1 cellular context compared by ENCODE assay signal in the genomic region with DNA sequence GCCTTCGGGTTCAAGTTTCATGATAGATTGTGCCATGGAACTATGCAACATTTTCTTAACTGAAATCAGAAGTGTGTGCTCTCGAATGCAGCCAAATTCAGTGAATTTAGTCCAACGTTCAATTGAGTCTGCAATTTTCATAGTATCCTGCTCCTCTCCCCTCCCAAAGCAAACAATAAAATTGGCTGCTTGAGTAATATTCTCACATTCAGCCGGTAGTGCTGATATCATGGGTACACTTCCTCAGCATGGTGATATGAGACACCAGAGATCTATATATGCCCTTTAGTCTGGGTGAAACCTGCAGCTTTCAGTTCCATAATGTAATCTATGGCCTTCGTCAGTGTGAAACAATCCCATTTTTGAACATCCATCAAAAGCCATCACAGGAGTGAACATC.
TF ChIP-seq lines count a peak whose summit lies in the region.

No MANE protein-coding gene starts in this region.

TF ChIP-seq in GM12878, 131 proteins besides CTCF, POLR2A, EP300 and RAD21 (continued from another document):
- TF ChIP-seq REST (IDR thresholded peaks at IDR 0.05; ENCODE audit: low read depth, low read length): no peak
- TF ChIP-seq NR2F1 (conservative IDR thresholded peaks at IDR 0.05): no peak
- TF ChIP-seq, protein P1, sequence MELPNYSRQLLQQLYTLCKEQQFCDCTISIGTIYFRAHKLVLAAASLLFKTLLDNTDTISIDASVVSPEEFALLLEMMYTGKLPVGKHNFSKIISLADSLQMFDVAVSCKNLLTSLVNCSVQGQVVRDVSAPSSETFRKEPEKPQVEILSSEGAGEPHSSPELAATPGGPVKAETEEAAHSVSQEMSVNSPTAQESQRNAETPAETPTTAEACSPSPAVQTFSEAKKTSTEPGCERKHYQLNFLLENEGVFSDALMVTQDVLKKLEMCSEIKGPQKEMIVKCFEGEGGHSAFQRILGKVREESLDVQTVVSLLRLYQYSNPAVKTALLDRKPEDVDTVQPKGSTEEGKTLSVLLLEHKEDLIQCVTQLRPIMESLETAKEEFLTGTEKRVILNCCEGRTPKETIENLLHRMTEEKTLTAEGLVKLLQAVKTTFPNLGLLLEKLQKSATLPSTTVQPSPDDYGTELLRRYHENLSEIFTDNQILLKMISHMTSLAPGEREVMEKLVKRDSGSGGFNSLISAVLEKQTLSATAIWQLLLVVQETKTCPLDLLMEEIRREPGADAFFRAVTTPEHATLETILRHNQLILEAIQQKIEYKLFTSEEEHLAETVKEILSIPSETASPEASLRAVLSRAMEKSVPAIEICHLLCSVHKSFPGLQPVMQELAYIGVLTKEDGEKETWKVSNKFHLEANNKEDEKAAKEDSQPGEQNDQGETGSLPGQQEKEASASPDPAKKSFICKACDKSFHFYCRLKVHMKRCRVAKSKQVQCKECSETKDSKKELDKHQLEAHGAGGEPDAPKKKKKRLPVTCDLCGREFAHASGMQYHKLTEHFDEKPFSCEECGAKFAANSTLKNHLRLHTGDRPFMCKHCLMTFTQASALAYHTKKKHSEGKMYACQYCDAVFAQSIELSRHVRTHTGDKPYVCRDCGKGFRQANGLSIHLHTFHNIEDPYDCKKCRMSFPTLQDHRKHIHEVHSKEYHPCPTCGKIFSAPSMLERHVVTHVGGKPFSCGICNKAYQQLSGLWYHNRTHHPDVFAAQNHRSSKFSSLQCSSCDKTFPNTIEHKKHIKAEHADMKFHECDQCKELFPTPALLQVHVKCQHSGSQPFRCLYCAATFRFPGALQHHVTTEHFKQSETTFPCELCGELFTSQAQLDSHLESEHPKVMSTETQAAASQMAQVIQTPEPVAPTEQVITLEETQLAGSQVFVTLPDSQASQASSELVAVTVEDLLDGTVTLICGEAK (IDR thresholded peaks at IDR 0.05; ENCODE audit: borderline replicate concordance): no peak
- TF ChIP-seq, protein P2, sequence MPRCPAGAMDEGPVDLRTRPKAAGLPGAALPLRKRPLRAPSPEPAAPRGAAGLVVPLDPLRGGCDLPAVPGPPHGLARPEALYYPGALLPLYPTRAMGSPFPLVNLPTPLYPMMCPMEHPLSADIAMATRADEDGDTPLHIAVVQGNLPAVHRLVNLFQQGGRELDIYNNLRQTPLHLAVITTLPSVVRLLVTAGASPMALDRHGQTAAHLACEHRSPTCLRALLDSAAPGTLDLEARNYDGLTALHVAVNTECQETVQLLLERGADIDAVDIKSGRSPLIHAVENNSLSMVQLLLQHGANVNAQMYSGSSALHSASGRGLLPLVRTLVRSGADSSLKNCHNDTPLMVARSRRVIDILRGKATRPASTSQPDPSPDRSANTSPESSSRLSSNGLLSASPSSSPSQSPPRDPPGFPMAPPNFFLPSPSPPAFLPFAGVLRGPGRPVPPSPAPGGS (IDR thresholded peaks at IDR 0.05; ENCODE audit: borderline replicate concordance, insufficient read depth, low read depth, low read length, poor library complexity, severe bottlenecking): no peak
- TF ChIP-seq, protein P3, sequence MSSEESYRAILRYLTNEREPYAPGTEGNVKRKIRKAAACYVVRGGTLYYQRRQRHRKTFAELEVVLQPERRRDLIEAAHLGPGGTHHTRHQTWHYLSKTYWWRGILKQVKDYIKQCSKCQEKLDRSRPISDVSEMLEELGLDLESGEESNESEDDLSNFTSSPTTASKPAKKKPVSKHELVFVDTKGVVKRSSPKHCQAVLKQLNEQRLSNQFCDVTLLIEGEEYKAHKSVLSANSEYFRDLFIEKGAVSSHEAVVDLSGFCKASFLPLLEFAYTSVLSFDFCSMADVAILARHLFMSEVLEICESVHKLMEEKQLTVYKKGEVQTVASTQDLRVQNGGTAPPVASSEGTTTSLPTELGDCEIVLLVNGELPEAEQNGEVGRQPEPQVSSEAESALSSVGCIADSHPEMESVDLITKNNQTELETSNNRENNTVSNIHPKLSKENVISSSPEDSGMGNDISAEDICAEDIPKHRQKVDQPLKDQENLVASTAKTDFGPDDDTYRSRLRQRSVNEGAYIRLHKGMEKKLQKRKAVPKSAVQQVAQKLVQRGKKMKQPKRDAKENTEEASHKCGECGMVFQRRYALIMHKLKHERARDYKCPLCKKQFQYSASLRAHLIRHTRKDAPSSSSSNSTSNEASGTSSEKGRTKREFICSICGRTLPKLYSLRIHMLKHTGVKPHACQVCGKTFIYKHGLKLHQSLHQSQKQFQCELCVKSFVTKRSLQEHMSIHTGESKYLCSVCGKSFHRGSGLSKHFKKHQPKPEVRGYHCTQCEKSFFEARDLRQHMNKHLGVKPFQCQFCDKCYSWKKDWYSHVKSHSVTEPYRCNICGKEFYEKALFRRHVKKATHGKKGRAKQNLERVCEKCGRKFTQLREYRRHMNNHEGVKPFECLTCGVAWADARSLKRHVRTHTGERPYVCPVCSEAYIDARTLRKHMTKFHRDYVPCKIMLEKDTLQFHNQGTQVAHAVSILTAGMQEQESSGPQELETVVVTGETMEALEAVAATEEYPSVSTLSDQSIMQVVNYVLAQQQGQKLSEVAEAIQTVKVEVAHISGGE (CRISPR knock-in tag; IDR thresholded peaks at IDR 0.05): no peak
